ENCODE assay signal across 9 cellular contexts in genomic region chr6:1625352-1625773, GRCh38. TPM values are rescaled to one million over a fixed set of nuclear protein-coding genes. Genes with fewer than 3 reads are reported as not detected.
DNase-seq lines count a peak whose midpoint lies in the region; ATAC-seq and TF ChIP-seq lines count a peak whose summit lies in the region.
"Had no signal": no experiment of that assay in that cellular context is flagged by ENCODE, and none has a peak within 500 bp of the region (broad histone marks: within the 10 kb centered on the region; RNA-seq: fewer than 3 reads in every experiment).

No MANE protein-coding gene starts in this region.

- no peaks in the 10 kb centered on the region for H3K9me3 Mint-ChIP-seq in GM23338

- 7 to 11% (median 9%) methylated on average over 11 of the region's 11 CpGs for WGBS in adrenal gland, 4 donors
- 5% methylated on average over 11 of the region's 11 CpGs for WGBS in right cardiac atrium

- peak overlapping the region; percentile 57 for H3K4me3 ChIP-seq in GM23338
- peak overlapping the region; percentile 2 to 58 (median 36) for H3K4me3 ChIP-seq in adrenal gland
- H3K4me3 ChIP-seq in right cardiac atrium (ENCODE audit: low read length): peak overlapping the region; percentile 51
- peak overlapping the region; percentile 77 to 86 (median 80) for H3K4me3 ChIP-seq in skeletal muscle tissue (ENCODE audit: low read length in 3 of 3)

- H3K27me3 ChIP-seq in GM23338 (ENCODE audit: insufficient read depth) (peaks cover 94% of the 10 kb centered on the region), adrenal gland (peaks cover 3% of the 10 kb centered on the region), right cardiac atrium (ENCODE audit: control insufficient read depth, insufficient read depth) (no peaks in the 10 kb centered on the region), skeletal muscle tissue (ENCODE audit: control insufficient read depth in 3 of 3, insufficient read depth in 3 of 3, low read length in 3 of 3) (peaks cover 74 to 86% (median 75%) of the 10 kb centered on the region in 3 donors)

- H3K4me2 ChIP-seq in GM23338: peak overlapping the region; percentile 81

- H3K9me3 ChIP-seq in adrenal gland (replicated peaks in 1 of 3) (no peaks in the 10 kb centered on the region), right cardiac atrium (ENCODE audit: control insufficient read depth, low read length) (no peaks in the 10 kb centered on the region), skeletal muscle tissue (ENCODE audit: control insufficient read depth in 3 of 3, low read length in 3 of 3) (no peaks in the 10 kb centered on the region)

- H3K36me3 ChIP-seq in GM23338 (ENCODE audit: insufficient read depth) (no peaks in the 10 kb centered on the region), adrenal gland (replicated peaks in 1 of 2) (no peaks in the 10 kb centered on the region), skeletal muscle tissue (ENCODE audit: control insufficient read depth in 3 of 3, insufficient read depth in 3 of 3, low read length in 3 of 3) (no peaks in the 10 kb centered on the region)

- H3F3A ChIP-seq in GM23338 (replicated peaks; ENCODE audit: low read depth): 0 out of 2 replicates have a peak, but pooled peaks cover 12% of the 10 kb centered on the region

- H2AFZ ChIP-seq in GM23338: no peak overlapping the region

- TF ChIP-seq CTCF in GM23338 (conservative IDR thresholded peaks at IDR 0.05; ENCODE audit: low read depth in 2 of 2) (no peak), adrenal gland (IDR thresholded peaks at IDR 0.05) (no peak)

- no peaks in the 10 kb centered on the region for H3K9me2 ChIP-seq in GM23338 (ENCODE audit: insufficient read depth)

- H3K36me3 Mint-ChIP-seq in GM23338 (ENCODE audit: low read depth): no peaks in the 10 kb centered on the region; the same call in 2 of the 3 replicates

- peaks cover 96% of the 10 kb centered on the region for H3K27me3 Mint-ChIP-seq in GM23338 (ENCODE audit: insufficient read depth, low read depth, poor library complexity)

- TF ChIP-seq POLR2A in adrenal gland (IDR thresholded peaks at IDR 0.05): no peak

- H4K20me1 ChIP-seq in GM23338 (replicated peaks; ENCODE audit: insufficient read depth): peaks cover 59% of the 10 kb centered on the region

- peak overlapping the region; percentile 61 for H3K4me3 Mint-ChIP-seq in GM23338

- H3K4me1 ChIP-seq in GM23338 (ENCODE audit: insufficient read depth) (peaks cover 29% of the 10 kb centered on the region), adrenal gland (replicated peaks in 1 of 2) (peaks cover 0 to 17% of the 10 kb centered on the region in 2 donors), right cardiac atrium (ENCODE audit: control insufficient read depth, insufficient read depth, low read length) (peaks cover 2% of the 10 kb centered on the region), skeletal muscle tissue (ENCODE audit: control insufficient read depth in 3 of 3, insufficient read depth in 3 of 3, low read length in 3 of 3) (peaks cover 8 to 9% (median 8%) of the 10 kb centered on the region in 3 donors)

- H3K4me1 Mint-ChIP-seq in GM23338: peaks cover 18% of the 10 kb centered on the region

- ATAC-seq in GM23338 (no peak), right cardiac atrium (peak in 1 of 2 donors; percentile 1), GM21390 (IDR thresholded peaks at IDR 0.05; ENCODE audit: unreplicated experiment) (no peak), GM21737 (IDR thresholded peaks at IDR 0.05; ENCODE audit: unreplicated experiment) (no peak), HG03439 (IDR thresholded peaks at IDR 0.05; ENCODE audit: unreplicated experiment) (no peak)

- peak overlapping the region; percentile 63 to 79 (median 65) for H3K9ac ChIP-seq in skeletal muscle tissue (ENCODE audit: low read depth in 1 of 3, low read length in 3 of 3)

- no peak overlapping the region for H3K27ac ChIP-seq in GM23338 (ENCODE audit: low read depth)
- peak overlapping the region in 3 of 5 donors; percentile 59 to 76 (median 73) for H3K27ac ChIP-seq in adrenal gland
- H3K27ac ChIP-seq in right cardiac atrium (ENCODE audit: low read length): peak overlapping the region; percentile 9
- no peak overlapping the region for H3K27ac ChIP-seq in skeletal muscle tissue (ENCODE audit: low read depth, low read length)

- intact Hi-C loops in adrenal gland (cut with DNase I) (no loop called here), right cardiac atrium (cut with DNase I) (no loop called here)

- no peaks in the 10 kb centered on the region for H3K79me2 ChIP-seq in GM23338 (replicated peaks; ENCODE audit: insufficient read depth)

- DNase-seq in GM23338 (ENCODE audit: low spot score) (no peak), adrenal gland (no peak), right cardiac atrium (no peak), NCI-H1436 (lab: John Stamatoyannopoulos, UW) (no peak)
- DNase-seq: Kasumi-1 had no signal

- no peak overlapping the region for H3K27ac Mint-ChIP-seq in GM23338

TF ChIP-seq in GM23338, 12 proteins besides CTCF, POLR2A, EP300 and RAD21:
- no peak for TF ChIP-seq ZNF331 (CRISPR knock-in tag; IDR thresholded peaks at IDR 0.05; ENCODE audit: low read depth)
- no peak for TF ChIP-seq POLR2AphosphoS5 (IDR thresholded peaks at IDR 0.05; ENCODE audit: low read depth)
- TF ChIP-seq ETS1 (IDR thresholded peaks at IDR 0.05): no peak
- no peak for TF ChIP-seq REST (IDR thresholded peaks at IDR 0.05; ENCODE audit: unreplicated experiment)
- no peak for TF ChIP-seq NANOG (IDR thresholded peaks at IDR 0.05; ENCODE audit: borderline replicate concordance)
- peak; percentile 95 for TF ChIP-seq EZH2 (IDR thresholded peaks at IDR 0.05; ENCODE audit: low read depth, unreplicated experiment)
- TF ChIP-seq EZH2phosphoT487 (IDR thresholded peaks at IDR 0.05; ENCODE audit: unreplicated experiment): peak; percentile 56

RNA-seq across cellular contexts. Expression of gene FOXC1, which starts 15.6 kb away (rescaled TPM):
- 0.10 and 0.27 TPM in 2 replicates for total RNA-seq in GM23338 (2014; rRNA removed; shearing (Covaris generic))
- polyA plus RNA-seq in GM23338 (2016; fragmentation: Nextera tagmentation; extraction: Ambion mirVana): 0.13 and 0.21 TPM in 2 replicates
- total RNA-seq in adrenal gland: 10 to 100 TPM in 1 of 8 donors, 1 to 10 TPM in 7; 3.0 to 13.2 (median 5.7) TPM
- 1 to 10 TPM; 2.7 to 5.3 (median 4.6) TPM for polyA plus RNA-seq in adrenal gland
- total RNA-seq in right cardiac atrium: 10 to 100 TPM; 15.1 to 25.0 (median 21.9) TPM
- polyA plus RNA-seq in right cardiac atrium: 7.2 TPM
- total RNA-seq in skeletal muscle tissue: 1.6 TPM

Comparison
In these comparisons a context has a peak if more than half of its experiments do, and no peak if none do; other contexts are left out.
1. H3K27ac ChIP-seq: peak in adrenal gland (3 of 5) and right cardiac atrium (single experiment); none in GM23338 (single experiment) and skeletal muscle tissue (single experiment).
2. Peak in every context shown above with its lines, with median percentiles within 50 percentile points of each other: H3K4me3 ChIP-seq.